In genomic region chr14:93301821-93302447, GRCh38 we compare ENCODE assay signal across 1 cellular context.
TF ChIP-seq lines count a peak whose summit lies in the region.

No MANE protein-coding gene starts in this region.

TF ChIP-seq in HCT116, 20 proteins besides CTCF, POLR2A, EP300 and RAD21 (continued from another document):
- TF ChIP-seq FOSL1 (IDR thresholded peaks at IDR 0.05; ENCODE audit: low read depth), result peak; percentile 29; the same call in 1 of the 2 replicates
- no peak for TF ChIP-seq ZFX (IDR thresholded peaks at IDR 0.05)
- no peak for TF ChIP-seq EZH2 (IDR thresholded peaks at IDR 0.05)
- TF ChIP-seq SIN3A (IDR thresholded peaks at IDR 0.05; ENCODE audit: low read depth), result no peak
- no peak for TF ChIP-seq YY1 (IDR thresholded peaks at IDR 0.05; ENCODE audit: extremely low read depth, insufficient replicate concordance, low read depth, low read length)
- TF ChIP-seq ZBTB33 (IDR thresholded peaks at IDR 0.05; ENCODE audit: extremely low read depth, insufficient replicate concordance, low read length), result no peak
- no peak for TF ChIP-seq ATF3 (IDR thresholded peaks at IDR 0.05)
- peak; percentile 28; the same call in 1 of the 2 replicates for TF ChIP-seq JUND (IDR thresholded peaks at IDR 0.05)
- no peak for TF ChIP-seq ZNF274 (IDR thresholded peaks at IDR 0.05; ENCODE audit: low read depth, low read length)
- no peak for TF ChIP-seq ELF1 (IDR thresholded peaks at IDR 0.05; ENCODE audit: borderline replicate concordance, low read depth)
- no peak for TF ChIP-seq EGR1 (IDR thresholded peaks at IDR 0.05; ENCODE audit: low read depth)
- TF ChIP-seq POLR2AphosphoS5 (IDR thresholded peaks at IDR 0.05; ENCODE audit: low read depth, low read length), result 0 out of 2 replicates have a peak, but pooled peaks have one; percentile 14
